Comparison of ENCODE assay signal across 1 cellular context in genomic region chr9:114347675-114348074, GRCh38.
TF ChIP-seq lines count a peak whose summit lies in the region.

No MANE protein-coding gene starts in this region.

TF ChIP-seq in H1, 55 proteins besides CTCF, POLR2A, EP300 and RAD21:
- no peak for TF ChIP-seq KDM1A (IDR thresholded peaks at IDR 0.05; ENCODE audit: borderline replicate concordance, low read length)
- no peak for TF ChIP-seq TCF12 (IDR thresholded peaks at IDR 0.05; ENCODE audit: low read depth, low read length)
- no peak for TF ChIP-seq NRF1 (IDR thresholded peaks at IDR 0.05; ENCODE audit: low read depth, low read length)
- TF ChIP-seq TAF7 (optimal IDR thresholded peaks at IDR 0.05; ENCODE audit: borderline replicate concordance, low read depth, low read length) = no peak
- no peak for TF ChIP-seq YY1 (IDR thresholded peaks at IDR 0.05; ENCODE audit: low read depth, low read length)
- no peak for TF ChIP-seq SP2 (IDR thresholded peaks at IDR 0.05; ENCODE audit: low read length)
- TF ChIP-seq, protein P1, sequence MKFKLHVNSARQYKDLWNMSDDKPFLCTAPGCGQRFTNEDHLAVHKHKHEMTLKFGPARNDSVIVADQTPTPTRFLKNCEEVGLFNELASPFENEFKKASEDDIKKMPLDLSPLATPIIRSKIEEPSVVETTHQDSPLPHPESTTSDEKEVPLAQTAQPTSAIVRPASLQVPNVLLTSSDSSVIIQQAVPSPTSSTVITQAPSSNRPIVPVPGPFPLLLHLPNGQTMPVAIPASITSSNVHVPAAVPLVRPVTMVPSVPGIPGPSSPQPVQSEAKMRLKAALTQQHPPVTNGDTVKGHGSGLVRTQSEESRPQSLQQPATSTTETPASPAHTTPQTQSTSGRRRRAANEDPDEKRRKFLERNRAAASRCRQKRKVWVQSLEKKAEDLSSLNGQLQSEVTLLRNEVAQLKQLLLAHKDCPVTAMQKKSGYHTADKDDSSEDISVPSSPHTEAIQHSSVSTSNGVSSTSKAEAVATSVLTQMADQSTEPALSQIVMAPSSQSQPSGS (IDR thresholded peaks at IDR 0.05; ENCODE audit: low read length) = no peak
- TF ChIP-seq BCL11A (IDR thresholded peaks at IDR 0.05; ENCODE audit: low read depth in 2 of 2, low read length in 2 of 2) = no peak
- no peak for TF ChIP-seq RFX5 (IDR thresholded peaks at IDR 0.05; ENCODE audit: borderline replicate concordance, low read depth, low read length)
- no peak for TF ChIP-seq TAF1 (IDR thresholded peaks at IDR 0.05; ENCODE audit: low read depth, low read length)
- no peak for TF ChIP-seq CTBP2 (IDR thresholded peaks at IDR 0.05; ENCODE audit: borderline replicate concordance, insufficient read depth, insufficient read length, low read length)
- TF ChIP-seq CREB1 (IDR thresholded peaks at IDR 0.05) = no peak
- TF ChIP-seq FOSL1 (IDR thresholded peaks at IDR 0.05; ENCODE audit: insufficient read depth, low read depth, low read length) = no peak
- TF ChIP-seq PHF8 (conservative IDR thresholded peaks at IDR 0.05; ENCODE audit: low read depth, low read length) = no peak
- TF ChIP-seq ZNF274 (IDR thresholded peaks at IDR 0.05; ENCODE audit: borderline replicate concordance, extremely low read depth, low read length) = no peak
- no peak for TF ChIP-seq CBX8 (IDR thresholded peaks at IDR 0.05; ENCODE audit: borderline replicate concordance, low read depth, low read length)
- TF ChIP-seq CEBPB (IDR thresholded peaks at IDR 0.05; ENCODE audit: low read depth, low read length) = no peak
